9 cellular contexts compared by ENCODE assay signal in genomic region chr19:53906211-53907192, GRCh38. TPM values are rescaled to one million over a fixed set of nuclear protein-coding genes. Genes with fewer than 3 reads are reported as not detected.
DNase-seq lines count a peak whose midpoint lies in the region; ATAC-seq and TF ChIP-seq lines count a peak whose summit lies in the region.
"Had no signal": no experiment of that assay in that cellular context is flagged by ENCODE, and none has a peak within 500 bp of the region (broad histone marks: within the 10 kb centered on the region; RNA-seq: fewer than 3 reads in every experiment).

No MANE protein-coding gene starts in this region.

- H3K4me1 ChIP-seq in esophagus muscularis mucosa (peaks cover 8 to 38% (median 33%) of the 10 kb centered on the region in 4 donors), neuronal stem cell (ENCODE audit: control insufficient read depth in 2 of 2, insufficient read depth in 1 of 2, low read depth in 1 of 2, low read length in 2 of 2) (peaks cover 12 to 14% of the 10 kb centered on the region in 2 donors), testis (peaks cover 8% of the 10 kb centered on the region)

- H3K4me3 ChIP-seq in LNCaP clone FGC (ENCODE audit: low read depth, low read length) (no peak overlapping the region), esophagus muscularis mucosa (peak overlapping the region in 1 of 4 donors; percentile 6), neuronal stem cell (ENCODE audit: low read length in 2 of 2) (no peak overlapping the region), testis (no peak overlapping the region)

- H3K27ac ChIP-seq in esophagus muscularis mucosa (replicated peaks in 1 of 4) (no peak overlapping the region), neuronal stem cell (replicated peaks; ENCODE audit: low read length) (no peak overlapping the region), testis (no peak overlapping the region)

- no peak overlapping the region for H4K91ac ChIP-seq in neuronal stem cell (ENCODE audit: low read depth, low read length, poor library complexity)

- no peaks in the 10 kb centered on the region for H3K79me1 ChIP-seq in neuronal stem cell (ENCODE audit: low read depth, low read length)

- no peak for ATAC-seq in GM18907 (IDR thresholded peaks at IDR 0.05; ENCODE audit: unreplicated experiment)

- H2AFZ ChIP-seq in neuronal stem cell (ENCODE audit: low read length), result peak overlapping the region; percentile 51

- no peaks in the 10 kb centered on the region for H3K36me3 ChIP-seq in esophagus muscularis mucosa
- peaks cover 0 to 3% of the 10 kb centered on the region in 2 donors for H3K36me3 ChIP-seq in neuronal stem cell (replicated peaks in 1 of 2; ENCODE audit: control insufficient read depth in 2 of 2, insufficient read depth in 2 of 2, low read length in 2 of 2)
- H3K36me3 ChIP-seq in testis (ENCODE audit: low read depth, missing control alignments), result no peaks in the 10 kb centered on the region

- TF ChIP-seq EP300 in esophagus muscularis mucosa (IDR thresholded peaks at IDR 0.05), result no peak

- DNase-seq in CD1c-positive myeloid dendritic cell (ENCODE audit: extremely low spot score) (peak; percentile 43), LNCaP clone FGC (ENCODE audit: low read depth) (no peak), esophagus muscularis mucosa (ENCODE audit: extremely low spot score) (no peak), neuronal stem cell (ENCODE audit: low spot score) (peak; percentile 49), testis (peak; percentile 50), DMS79 treated with DMSO at 0.1 percent for 48 hours (lab: John Stamatoyannopoulos, UW) (no peak)
- DNase-seq in activated CD8-positive, alpha-beta memory T cell treated with anti-CD3 and anti-CD28 coated beads, Interleukin-2, amount 50 U/mL, for 48 hours, result peak; percentile 93

- H3K27me3 ChIP-seq in esophagus muscularis mucosa, result peaks cover 0 to 98% (median 47%) of the 10 kb centered on the region in 4 donors
- peaks cover 0 to 25% (median 3%) of the 10 kb centered on the region in 3 experiments for H3K27me3 ChIP-seq in neuronal stem cell (ENCODE audit: control insufficient read depth in 3 of 3, insufficient read depth in 3 of 3, low read depth in 1 of 3, low read length in 3 of 3)
- no peaks in the 10 kb centered on the region for H3K27me3 ChIP-seq in testis

- no peak overlapping the region for H3K4ac ChIP-seq in neuronal stem cell (ENCODE audit: low read length)

- H3K14ac ChIP-seq in neuronal stem cell (ENCODE audit: low read length), result no peak overlapping the region

- 33% methylated on average over 16 of the region's 48 CpGs for WGBS in esophagus muscularis mucosa
- no CpG with 5 or more reads among the region's 48 CpGs for WGBS in neuronal stem cell (ENCODE audit: extremely low coverage in 2 of 2, insufficient read length in 2 of 2, insufficient replicate concordance in 1 of 2), 2 donors
- 11 to 13% methylated on average over 36 to 48 of the region's 48 CpGs for WGBS in testis, 2 donors

- TF ChIP-seq CTCF in LNCaP clone FGC (IDR thresholded peaks at IDR 0.05; ENCODE audit: control insufficient read depth, extremely low read depth, insufficient read depth) (peak; percentile 82), esophagus muscularis mucosa (IDR thresholded peaks at IDR 0.05) (peak; percentile 54 to 96 (median 73)), testis (IDR thresholded peaks at IDR 0.05) (peak; percentile 37 to 88 (median 56))

- H3K9ac ChIP-seq in neuronal stem cell (ENCODE audit: low read depth, low read length, poor library complexity), result no peak overlapping the region

- H3K23ac ChIP-seq in neuronal stem cell (ENCODE audit: low read depth, low read length, poor library complexity), result peak overlapping the region; percentile 18

- no peak overlapping the region for H2BK120ac ChIP-seq in neuronal stem cell (ENCODE audit: low read depth, low read length)

- no peak overlapping the region for H2BK15ac ChIP-seq in neuronal stem cell (ENCODE audit: low read length)

- peak overlapping the region; percentile 72 for H3K18ac ChIP-seq in neuronal stem cell (ENCODE audit: low read length)

- H2BK5ac ChIP-seq in neuronal stem cell (ENCODE audit: low read length), result no peak overlapping the region

- H2AK5ac ChIP-seq in neuronal stem cell (ENCODE audit: low read depth, low read length), result peak overlapping the region; percentile 9

- intact Hi-C loops in esophagus muscularis mucosa (cut with DNase I), result loop anchor here (5.0 to 10.0 kb wide), 2 partner anchors 62 to 116 kb away; no protein-coding TSS in a partner anchor
- intact Hi-C loops in testis (cut with DNase I; ENCODE audit: low total_unique reads), result no loop called here

- H3K4me2 ChIP-seq in neuronal stem cell (ENCODE audit: insufficient read depth, low read length, poor library complexity, severe bottlenecking), result peak overlapping the region; percentile 46

- no peak overlapping the region for H4K8ac ChIP-seq in neuronal stem cell (ENCODE audit: low read depth, low read length)

- H3K9me3 ChIP-seq in esophagus muscularis mucosa (no peaks in the 10 kb centered on the region), neuronal stem cell (replicated peaks in 1 of 2; ENCODE audit: control insufficient read depth in 2 of 2, insufficient read depth in 1 of 2, low read depth in 1 of 2, low read length in 2 of 2) (no peaks in the 10 kb centered on the region), testis (no peaks in the 10 kb centered on the region)

- TF ChIP-seq POLR2A in esophagus muscularis mucosa (IDR thresholded peaks at IDR 0.05; ENCODE audit: low read depth) (no peak), testis (IDR thresholded peaks at IDR 0.05) (no peak)

- no peak overlapping the region for H2BK12ac ChIP-seq in neuronal stem cell (ENCODE audit: low read length)

RNA-seq across cellular contexts. Expression of gene CACNG7, which starts 2.6 kb away (rescaled TPM):
- total RNA-seq in esophagus muscularis mucosa, result 1 to 10 TPM in 1 of 4 donors, under 1 TPM in 1, not detected in 2; under 0.01 to 1.2 TPM
- 121 TPM for polyA plus RNA-seq in neuronal stem cell (2013, experiment 1 of 2)
- 117 TPM for polyA plus RNA-seq in neuronal stem cell (2013, experiment 2 of 2)
- under 1 TPM; 0.39 to 0.81 TPM for total RNA-seq in testis
- polyA plus RNA-seq in testis (ENCODE audit: insufficient read depth, low read depth, low replicate concordance), result 0.53 TPM

RNA-seq across cellular contexts. Expression of gene PRKCG, which starts 24.5 kb away (rescaled TPM):
- total RNA-seq in esophagus muscularis mucosa (not detected), testis (10 to 100 TPM in 1 of 2 donors, 1 to 10 TPM in 1; 3.7 to 10.6 TPM)
- polyA plus RNA-seq in neuronal stem cell (2013, experiment 1 of 2), result 9.0 TPM
- polyA plus RNA-seq in neuronal stem cell (2013, experiment 2 of 2), result 8.8 TPM
- polyA plus RNA-seq in testis (ENCODE audit: insufficient read depth, low read depth, low replicate concordance), result 4.3 TPM
- total RNA-seq: pulmonary artery endothelial cell had no signal

RNA-seq across cellular contexts. Expression of gene MYADM, which starts 38.8 kb away (rescaled TPM):
- total RNA-seq in esophagus muscularis mucosa, result 100 to 1,000 TPM; 130 to 353 (median 204) TPM
- polyA plus RNA-seq in neuronal stem cell (2013, experiment 1 of 2), result 113 TPM
- 114 TPM for polyA plus RNA-seq in neuronal stem cell (2013, experiment 2 of 2)
- total RNA-seq in testis, result 10 to 100 TPM; 48.7 to 57.8 TPM
- polyA plus RNA-seq in testis (ENCODE audit: insufficient read depth, low read depth, low replicate concordance), result 128 TPM

RNA-seq across cellular contexts. Expression of gene CACNG8, which starts 56.2 kb away (rescaled TPM):
- total RNA-seq in esophagus muscularis mucosa (under 1 TPM in 1 of 4 donors, not detected in 3; 0.06 TPM), testis (under 1 TPM; 0.62 to 0.94 TPM)
- 0.60 TPM for polyA plus RNA-seq in neuronal stem cell (2013, experiment 1 of 2)
- polyA plus RNA-seq in neuronal stem cell (2013, experiment 2 of 2), result 0.65 TPM
- 0.36 TPM for polyA plus RNA-seq in testis (ENCODE audit: insufficient read depth, low read depth, low replicate concordance)

Comparison
In these comparisons a context has a peak if more than half of its experiments do, and no peak if none do; other contexts are left out.
1. DNase-seq: peak in CD1c-positive myeloid dendritic cell (single experiment), activated CD8-positive, alpha-beta memory T cell treated with anti-CD3 and anti-CD28 coated beads, Interleukin-2, amount 50 U/mL, for 48 hours (single experiment), neuronal stem cell (single experiment) and testis (single experiment); none in LNCaP clone FGC (single experiment), esophagus muscularis mucosa (single experiment) and DMS79 treated with DMSO at 0.1 percent for 48 hours (single experiment).
2. Peak in every context shown above with its lines, with median percentiles within 50 percentile points of each other: CTCF ChIP-seq.